9 cellular contexts compared by ENCODE assay signal in genomic region chr19:38734176-38734425, GRCh38. TPM values are rescaled to one million over a fixed set of nuclear protein-coding genes. Genes with fewer than 3 reads are reported as not detected.
DNase-seq lines count a peak whose midpoint lies in the region; ATAC-seq, FAIRE-seq and TF ChIP-seq lines count a peak whose summit lies in the region.
"Had no signal": no experiment of that assay in that cellular context is flagged by ENCODE, and none has a peak within 500 bp of the region (broad histone marks: within the 10 kb centered on the region; RNA-seq: fewer than 3 reads in every experiment).

No MANE protein-coding gene starts in this region.

- POLR2A ChIA-PET in activated CD4-positive, alpha-beta memory T cell treated with anti-CD3 and anti-CD28 coated beads for 36 hours (lab: Charles Lee), result interaction anchor here (0.8 to 1.4 kb wide), 3 partner anchors 98 to 198 kb away, joined by 3 to 4 read pairs (median 3); partner anchors contain the start of gene ECH1
- POLR2A ChIA-PET in HepG2 (lab: Yijun Ruan, JAX), result interaction anchor here (0.5 to 2.0 kb wide), 5 partner anchors 62 to 115 kb away, joined by 3 to 10 read pairs (median 6); partner anchors contain the start of genes ECH1 and HNRNPL

- TF ChIP-seq CTCF in HepG2 (CRISPR knock-in tag; IDR thresholded peaks at IDR 0.05) (no peak), thyroid gland (IDR thresholded peaks at IDR 0.05) (no peak)

- peaks cover 16% of the 10 kb centered on the region for H3K36me3 Mint-ChIP-seq in activated CD8-positive, alpha-beta memory T cell treated with anti-CD3 and anti-CD28 coated beads, Interleukin-2, amount 10 ng/mL, durations not matched to agents 7 days and 5 days
- peaks cover 10% of the 10 kb centered on the region for H3K36me3 Mint-ChIP-seq in activated CD4-positive, alpha-beta memory T cell treated with anti-CD3 and anti-CD28 coated beads for 36 hours

- no peak for TF ChIP-seq RAD21 in HepG2 (CRISPR knock-in tag; IDR thresholded peaks at IDR 0.05)

- no peak for TF ChIP-seq POLR2A in HepG2 (IDR thresholded peaks at IDR 0.05; ENCODE audit: insufficient read depth in 1 of 2, low read depth in 2 of 2, low read length in 2 of 2)
- no peak for TF ChIP-seq POLR2A in thyroid gland (IDR thresholded peaks at IDR 0.05)

- H3K36me3 ChIP-seq in HepG2 (replicated peaks in 1 of 2; ENCODE audit: control insufficient read depth in 1 of 2, insufficient read depth in 2 of 2, low read length in 2 of 2), result peaks cover 4 to 12% of the 10 kb centered on the region in 2 experiments; a peak in 3 of 5 replicates
- H3K36me3 ChIP-seq in thyroid gland, result peaks cover 10 to 12% of the 10 kb centered on the region in 2 donors

- in situ Hi-C loops in HepG2 (cut with HindIII; ENCODE audit: extremely low pct_ligation_motif_present, low pct_unique_long_range_greater_than_20kb), result loop anchor here (25.0 kb wide), 1 partner anchor 178 kb away; the partner anchor contains the start of gene CCER2

- H3K27ac ChIP-seq in HepG2 (ENCODE audit: extremely low read length, insufficient read depth, low read length), result peak overlapping the region; percentile 33
- H3K27ac ChIP-seq in thyroid gland, result peak overlapping the region; percentile 8 to 65 (median 30)

- H4K20me1 ChIP-seq in HepG2 (ENCODE audit: insufficient read depth, low read length), result no peaks in the 10 kb centered on the region

- peaks cover 47% of the 10 kb centered on the region for H3K4me1 ChIP-seq in HepG2 (ENCODE audit: insufficient read depth, low read length)
- H3K4me1 ChIP-seq in thyroid gland, result peaks cover 17 to 33% of the 10 kb centered on the region in 2 donors

- no TSS peak for BruUV-seq in HepG2 (replicated peaks; lab: Mats Ljungman, UMichigan)

- peaks cover 4% of the 10 kb centered on the region for H3K27me3 Mint-ChIP-seq in activated CD8-positive, alpha-beta memory T cell treated with anti-CD3 and anti-CD28 coated beads, Interleukin-2, amount 10 ng/mL, durations not matched to agents 7 days and 5 days
- H3K27me3 Mint-ChIP-seq in activated CD4-positive, alpha-beta memory T cell treated with anti-CD3 and anti-CD28 coated beads for 36 hours, result no peaks in the 10 kb centered on the region

- no peak overlapping the region for H3K9ac ChIP-seq in HepG2 (ENCODE audit: insufficient read depth, low read depth, low read length)

- WGBS in HepG2 (ENCODE audit: low lambda C conversion rate), result 81% methylated on average over 3 of the region's 4 CpGs
- 64 to 67% methylated on average over 4 of the region's 4 CpGs for WGBS in thyroid gland, 2 donors

- intact Hi-C loops in activated CD4-positive, alpha-beta memory T cell treated with anti-CD3 and anti-CD28 coated beads for 36 hours (cut with micrococcal nuclease), result loop anchor here (1.0 to 5.0 kb wide), 2 partner anchors 77 to 196 kb away; partner anchors contain the start of genes MRPS12 and SARS2
- intact Hi-C loops in HepG2 (cut with micrococcal nuclease; ENCODE audit: unreplicated experiment), result loop anchor here (5.0 kb wide), 2 partner anchors 98 to 198 kb away; partner anchors contain the start of genes ECH1, MRPS12 and SARS2
- intact Hi-C loops in thyroid gland (cut with DNase I), result loop anchor here (5.0 kb wide), 1 partner anchor 87 kb away; the partner anchor contains the start of gene ACTN4

- FAIRE-seq in HepG2 (lab: Jason Lieb, UNC), result no peak
- FAIRE-seq: islet of Langerhans had no signal

- peak overlapping the region; percentile 89 for H3K27ac Mint-ChIP-seq in activated CD8-positive, alpha-beta memory T cell treated with anti-CD3 and anti-CD28 coated beads, Interleukin-2, amount 10 ng/mL, durations not matched to agents 7 days and 5 days
- H3K27ac Mint-ChIP-seq in activated CD4-positive, alpha-beta memory T cell treated with anti-CD3 and anti-CD28 coated beads for 36 hours, result peak overlapping the region; percentile 75

- no peak for DNase-seq in activated CD8-positive, alpha-beta memory T cell treated with anti-CD3 and anti-CD28 coated beads, Interleukin-2, amount 10 ng/mL, durations not matched to agents 7 days and 5 days
- DNase-seq in activated CD8-positive, alpha-beta memory T cell treated with anti-CD3 and anti-CD28 coated beads for 24 hours, result no peak
- no peak for DNase-seq in activated CD4-positive, alpha-beta memory T cell treated with anti-CD3 and anti-CD28 coated beads for 36 hours
- no peak for DNase-seq in HepG2 (ENCODE audit: low spot score)
- DNase-seq in thyroid gland, result no peak
- DNase-seq in central memory CD4-positive, alpha-beta T cell, result no peak
- DNase-seq in activated CD4-positive, alpha-beta T cell treated with anti-CD3 and anti-CD28 coated beads, Interleukin-2, amount 50 U/mL, for 1 hour, result no peak

- TF ChIP-seq EP300 in HepG2 (IDR thresholded peaks at IDR 0.05; ENCODE audit: low read depth in 2 of 2, low read length in 2 of 2) (no peak), HepG2 (CRISPR knock-in tag; IDR thresholded peaks at IDR 0.05; ENCODE audit: borderline replicate concordance) (no peak)

- CTCF ChIA-PET in activated CD8-positive, alpha-beta memory T cell treated with anti-CD3 and anti-CD28 coated beads, Interleukin-2, amount 10 ng/mL, durations not matched to agents 7 days and 5 days (lab: Charles Lee), result interaction anchor here (1.0 to 4.5 kb wide), 15 partner anchors 9 to 372 kb away, joined by 3 to 33 read pairs (median 5); partner anchors contain the start of genes ACTN4, FAM98C, MRPS12 and RINL
- CTCF ChIA-PET in activated CD4-positive, alpha-beta memory T cell treated with anti-CD3 and anti-CD28 coated beads for 36 hours (lab: Charles Lee), result interaction anchor here (1.4 to 3.4 kb wide), 2 partner anchors 153 to 196 kb away, joined by 7 to 16 read pairs; partner anchors contain the start of genes MRPS12 and SARS2
- CTCF ChIA-PET in HepG2 (lab: Yijun Ruan, JAX; ENCODE audit: low intra/inter-chr PET ratio, low total read pairs), result no interaction called here

- H2AFZ ChIP-seq in HepG2 (ENCODE audit: low read length), result no peak overlapping the region

- H3K4me2 ChIP-seq in HepG2 (ENCODE audit: low read depth, low read length), result no peak overlapping the region

- ATAC-seq in activated CD8-positive, alpha-beta memory T cell treated with anti-CD3 and anti-CD28 coated beads, Interleukin-2, amount 10 ng/mL, durations not matched to agents 7 days and 5 days, result no peak
- ATAC-seq in HepG2, result peak; percentile 5; the same call in 2 of the 3 replicates
- no peak for ATAC-seq in GM18870 (IDR thresholded peaks at IDR 0.05; ENCODE audit: unreplicated experiment)

- H3K27me3 ChIP-seq in HepG2 (ENCODE audit: control insufficient read depth in 1 of 2, insufficient read depth in 2 of 2, low read length in 2 of 2) (no peaks in the 10 kb centered on the region), thyroid gland (no peaks in the 10 kb centered on the region)

- H3K4me3 Mint-ChIP-seq in activated CD8-positive, alpha-beta memory T cell treated with anti-CD3 and anti-CD28 coated beads, Interleukin-2, amount 10 ng/mL, durations not matched to agents 7 days and 5 days, result peak overlapping the region; percentile 75
- H3K4me3 Mint-ChIP-seq in activated CD4-positive, alpha-beta memory T cell treated with anti-CD3 and anti-CD28 coated beads for 36 hours, result peak overlapping the region; percentile 16

- no peaks in the 10 kb centered on the region for H3K79me2 ChIP-seq in HepG2 (ENCODE audit: insufficient read depth, low read length)

- H3K4me3 ChIP-seq in HepG2 (replicated peaks in 1 of 3; ENCODE audit: insufficient read depth in 1 of 3, low read depth in 2 of 3, low read length in 3 of 3) (no peak overlapping the region), thyroid gland (replicated peaks in 1 of 3) (no peak overlapping the region)

- H3K4me1 Mint-ChIP-seq in activated CD8-positive, alpha-beta memory T cell treated with anti-CD3 and anti-CD28 coated beads, Interleukin-2, amount 10 ng/mL, durations not matched to agents 7 days and 5 days, result peaks cover 47% of the 10 kb centered on the region
- H3K4me1 Mint-ChIP-seq in activated CD4-positive, alpha-beta memory T cell treated with anti-CD3 and anti-CD28 coated beads for 36 hours (ENCODE audit: low read depth), result peaks cover 33% of the 10 kb centered on the region

- H3K9me3 Mint-ChIP-seq in activated CD8-positive, alpha-beta memory T cell treated with anti-CD3 and anti-CD28 coated beads, Interleukin-2, amount 10 ng/mL, durations not matched to agents 7 days and 5 days (ENCODE audit: low read depth), result no peaks in the 10 kb centered on the region
- no peaks in the 10 kb centered on the region for H3K9me3 Mint-ChIP-seq in activated CD4-positive, alpha-beta memory T cell treated with anti-CD3 and anti-CD28 coated beads for 36 hours

- H3K9me3 ChIP-seq in HepG2 (ENCODE audit: low read length) (no peaks in the 10 kb centered on the region), thyroid gland (no peaks in the 10 kb centered on the region)

RNA-seq across cellular contexts. Expression of gene CAPN12, which starts 10.2 kb away (rescaled TPM):
- 10 to 100 TPM in 1 of 2 experiments, 1 to 10 TPM in 1; 8.4 to 17.5 TPM for total RNA-seq in activated CD8-positive, alpha-beta memory T cell treated with anti-CD3 and anti-CD28 coated beads, Interleukin-2, amount 10 ng/mL, durations not matched to agents 7 days and 5 days
- 1 to 10 TPM; 7.1 to 9.0 TPM for total RNA-seq in activated CD4-positive, alpha-beta memory T cell treated with anti-CD3 and anti-CD28 coated beads for 36 hours
- total RNA-seq in HepG2 (2016; rRNA removed; fragmentation: Illumina TruSeq; extraction: Trizol) (0.62 and 1.6 TPM in 2 replicates), thyroid gland (1 to 10 TPM in 2 of 4 donors, not detected in 2; 1.6 to 2.0 TPM)
- total RNA-seq in HepG2 (2016; cell fraction: cytosol; rRNA removed; fragmentation: Illumina TruSeq; extraction: Trizol; ENCODE audit: low read depth), result 1.0 and 1.2 TPM in 2 replicates
- total RNA-seq in HepG2 (2016; cell fraction: insoluble cytoplasmic fraction; rRNA removed; fragmentation: Illumina TruSeq; extraction: Trizol), result 0.30 and 1.3 TPM in 2 replicates
- 0.49 and 0.59 TPM in 2 replicates for total RNA-seq in HepG2 (2016; cell fraction: membrane; rRNA removed; fragmentation: Illumina TruSeq; extraction: Trizol)
- 2.3 and 2.9 TPM in 2 replicates for total RNA-seq in HepG2 (2016; cell fraction: nucleus; rRNA removed; fragmentation: Illumina TruSeq; extraction: Trizol)
- 13.6 and 20.4 TPM in 2 replicates for polyA plus RNA-seq in HepG2 (2011; rRNA removed)
- polyA plus RNA-seq in HepG2 (2011; cell fraction: cytosol; rRNA removed), result 3.4 and 3.8 TPM in 2 replicates
- 230 and 249 TPM in 2 replicates for polyA plus RNA-seq in HepG2 (2011; cell fraction: nucleus; rRNA removed)
- 8.4 and 11.4 TPM in 2 replicates for polyA plus RNA-seq in HepG2 (2012)
- polyA plus RNA-seq in HepG2 (2016; cell fraction: cytosol; fragmentation: Illumina TruSeq; extraction: Trizol; ENCODE audit: low read depth), result 0.35 and 0.73 TPM in 2 replicates
- 0.66 and 0.96 TPM in 2 replicates for polyA plus RNA-seq in HepG2 (2016; cell fraction: insoluble cytoplasmic fraction; fragmentation: Illumina TruSeq; extraction: Trizol; ENCODE audit: low read depth)
- polyA plus RNA-seq in HepG2 (2016; cell fraction: membrane; fragmentation: Illumina TruSeq; extraction: Trizol; ENCODE audit: low read depth), result 0.66 and 0.81 TPM in 2 replicates
- polyA plus RNA-seq in HepG2 (2016; cell fraction: nucleus; fragmentation: Illumina TruSeq; extraction: Trizol; ENCODE audit: insufficient read depth, low read depth), result 16.2 and 18.9 TPM in 2 replicates
- polyA minus RNA-seq in HepG2 (2011; rRNA and poly(A)+ RNA removed; ENCODE audit: low replicate concordance), result 4.4 TPM in 1 of 2 replicates, not detected in the other
- 0.69 and 2.0 TPM in 2 replicates for polyA minus RNA-seq in HepG2 (2011; cell fraction: cytosol; rRNA and poly(A)+ RNA removed)
- polyA minus RNA-seq in HepG2 (2011; cell fraction: nucleus; rRNA and poly(A)+ RNA removed), result 10.0 and 11.6 TPM in 2 replicates

RNA-seq across cellular contexts. Expression of gene LGALS7, which starts 39.2 kb away (rescaled TPM):
- not detected for total RNA-seq in activated CD8-positive, alpha-beta memory T cell treated with anti-CD3 and anti-CD28 coated beads, Interleukin-2, amount 10 ng/mL, durations not matched to agents 7 days and 5 days
- not detected for total RNA-seq in activated CD4-positive, alpha-beta memory T cell treated with anti-CD3 and anti-CD28 coated beads for 36 hours
- not detected in 2 replicates for total RNA-seq in HepG2 (2016; rRNA removed; fragmentation: Illumina TruSeq; extraction: Trizol)
- not detected in 2 replicates for total RNA-seq in HepG2 (2016; cell fraction: cytosol; rRNA removed; fragmentation: Illumina TruSeq; extraction: Trizol; ENCODE audit: low read depth)
- total RNA-seq in HepG2 (2016; cell fraction: insoluble cytoplasmic fraction; rRNA removed; fragmentation: Illumina TruSeq; extraction: Trizol), result not detected in 2 replicates
- total RNA-seq in HepG2 (2016; cell fraction: membrane; rRNA removed; fragmentation: Illumina TruSeq; extraction: Trizol), result 0.93 TPM in 1 of 2 replicates, not detected in the other
- not detected in 2 replicates for total RNA-seq in HepG2 (2016; cell fraction: nucleus; rRNA removed; fragmentation: Illumina TruSeq; extraction: Trizol)
- 0.73 and 0.85 TPM in 2 replicates for polyA plus RNA-seq in HepG2 (2011; rRNA removed)
- 1.6 and 1.9 TPM in 2 replicates for polyA plus RNA-seq in HepG2 (2011; cell fraction: cytosol; rRNA removed)
- polyA plus RNA-seq in HepG2 (2011; cell fraction: nucleus; rRNA removed), result 1.7 and 2.4 TPM in 2 replicates
- 0.35 TPM in 1 of 2 replicates, not detected in the other for polyA plus RNA-seq in HepG2 (2012)
- not detected in 2 replicates for polyA plus RNA-seq in HepG2 (2016; cell fraction: cytosol; fragmentation: Illumina TruSeq; extraction: Trizol; ENCODE audit: low read depth)
- not detected in 2 replicates for polyA plus RNA-seq in HepG2 (2016; cell fraction: insoluble cytoplasmic fraction; fragmentation: Illumina TruSeq; extraction: Trizol; ENCODE audit: low read depth)
- polyA plus RNA-seq in HepG2 (2016; cell fraction: membrane; fragmentation: Illumina TruSeq; extraction: Trizol; ENCODE audit: low read depth), result 0.63 TPM in 1 of 2 replicates, not detected in the other
- not detected in 2 replicates for polyA plus RNA-seq in HepG2 (2016; cell fraction: nucleus; fragmentation: Illumina TruSeq; extraction: Trizol; ENCODE audit: insufficient read depth, low read depth)
- polyA minus RNA-seq in HepG2 (2011; rRNA and poly(A)+ RNA removed; ENCODE audit: low replicate concordance), result 0.58 TPM in 1 of 2 replicates, not detected in the other
- not detected in 2 replicates for polyA minus RNA-seq in HepG2 (2011; cell fraction: cytosol; rRNA and poly(A)+ RNA removed)
- polyA minus RNA-seq in HepG2 (2011; cell fraction: nucleus; rRNA and poly(A)+ RNA removed), result 0.99 TPM in 1 of 2 replicates, not detected in the other
- not detected for total RNA-seq in thyroid gland

RNA-seq across cellular contexts. Expression of gene LGALS7B, which starts 54.9 kb away (rescaled TPM):
- not detected for total RNA-seq in activated CD8-positive, alpha-beta memory T cell treated with anti-CD3 and anti-CD28 coated beads, Interleukin-2, amount 10 ng/mL, durations not matched to agents 7 days and 5 days
- total RNA-seq in activated CD4-positive, alpha-beta memory T cell treated with anti-CD3 and anti-CD28 coated beads for 36 hours, result not detected
- total RNA-seq in HepG2 (2016; rRNA removed; fragmentation: Illumina TruSeq; extraction: Trizol) (0.73 and 1.7 TPM in 2 replicates), thyroid gland (not detected)
- not detected in 2 replicates for total RNA-seq in HepG2 (2016; cell fraction: cytosol; rRNA removed; fragmentation: Illumina TruSeq; extraction: Trizol; ENCODE audit: low read depth)
- 0.80 and 2.9 TPM in 2 replicates for total RNA-seq in HepG2 (2016; cell fraction: insoluble cytoplasmic fraction; rRNA removed; fragmentation: Illumina TruSeq; extraction: Trizol)
- 0.77 TPM in 1 of 2 replicates, not detected in the other for total RNA-seq in HepG2 (2016; cell fraction: membrane; rRNA removed; fragmentation: Illumina TruSeq; extraction: Trizol)
- not detected in 2 replicates for total RNA-seq in HepG2 (2016; cell fraction: nucleus; rRNA removed; fragmentation: Illumina TruSeq; extraction: Trizol)
- polyA plus RNA-seq in HepG2 (2011; rRNA removed), result 2.1 and 4.0 TPM in 2 replicates
- 4.6 and 7.7 TPM in 2 replicates for polyA plus RNA-seq in HepG2 (2011; cell fraction: cytosol; rRNA removed)
- 2.3 and 3.2 TPM in 2 replicates for polyA plus RNA-seq in HepG2 (2011; cell fraction: nucleus; rRNA removed)
- 1.6 and 3.8 TPM in 2 replicates for polyA plus RNA-seq in HepG2 (2012)
- polyA plus RNA-seq in HepG2 (2016; cell fraction: cytosol; fragmentation: Illumina TruSeq; extraction: Trizol; ENCODE audit: low read depth), result 0.27 and 0.35 TPM in 2 replicates
- polyA plus RNA-seq in HepG2 (2016; cell fraction: insoluble cytoplasmic fraction; fragmentation: Illumina TruSeq; extraction: Trizol; ENCODE audit: low read depth), result 1.1 and 1.9 TPM in 2 replicates
- 0.50 TPM in 1 of 2 replicates, not detected in the other for polyA plus RNA-seq in HepG2 (2016; cell fraction: membrane; fragmentation: Illumina TruSeq; extraction: Trizol; ENCODE audit: low read depth)
- polyA plus RNA-seq in HepG2 (2016; cell fraction: nucleus; fragmentation: Illumina TruSeq; extraction: Trizol; ENCODE audit: insufficient read depth, low read depth), result 2.2 TPM in 1 of 2 replicates, not detected in the other
- polyA minus RNA-seq in HepG2 (2011; rRNA and poly(A)+ RNA removed; ENCODE audit: low replicate concordance), result 0.37 TPM in 1 of 2 replicates, not detected in the other
- 2.1 TPM in 1 of 2 replicates, not detected in the other for polyA minus RNA-seq in HepG2 (2011; cell fraction: cytosol; rRNA and poly(A)+ RNA removed)
- not detected in 2 replicates for polyA minus RNA-seq in HepG2 (2011; cell fraction: nucleus; rRNA and poly(A)+ RNA removed)
